ENCODE assay signal across 1 cellular context in the genomic region with DNA sequence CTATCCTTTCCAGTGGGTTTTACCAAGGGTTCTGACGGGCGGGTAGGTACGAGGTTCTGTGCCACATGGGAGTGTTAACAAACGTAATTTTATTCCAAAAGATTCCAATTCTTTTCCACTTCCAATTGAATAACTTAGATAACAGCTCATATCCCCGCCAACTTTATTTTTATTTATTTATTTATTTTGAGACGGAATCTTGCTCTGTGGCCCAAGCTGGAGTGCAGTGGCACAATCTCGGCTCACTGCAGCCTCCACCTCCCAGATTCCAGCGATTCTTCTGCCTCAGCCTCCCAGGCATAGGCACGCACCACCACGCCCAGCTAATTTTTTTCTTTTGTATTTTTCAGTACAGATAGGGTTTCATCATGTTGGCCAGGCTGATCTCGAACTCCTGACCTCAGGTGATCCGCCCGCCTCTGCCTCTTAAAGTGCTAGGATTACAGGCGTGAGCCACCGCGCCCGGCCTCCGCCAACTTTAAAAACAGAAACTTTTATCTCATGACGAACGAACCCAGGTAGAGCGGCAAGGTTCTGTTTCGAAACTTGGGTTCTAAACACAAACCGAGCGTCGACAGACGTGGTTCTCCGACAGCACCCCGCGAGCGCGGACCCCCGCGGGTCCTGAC.
TF ChIP-seq lines count a peak whose summit lies in the region.

No MANE protein-coding gene starts in this region.

TF ChIP-seq in HEK293, 187 proteins besides CTCF, POLR2A, EP300 and RAD21 (continued from another document and continues in another):
- TF ChIP-seq, protein P1, sequence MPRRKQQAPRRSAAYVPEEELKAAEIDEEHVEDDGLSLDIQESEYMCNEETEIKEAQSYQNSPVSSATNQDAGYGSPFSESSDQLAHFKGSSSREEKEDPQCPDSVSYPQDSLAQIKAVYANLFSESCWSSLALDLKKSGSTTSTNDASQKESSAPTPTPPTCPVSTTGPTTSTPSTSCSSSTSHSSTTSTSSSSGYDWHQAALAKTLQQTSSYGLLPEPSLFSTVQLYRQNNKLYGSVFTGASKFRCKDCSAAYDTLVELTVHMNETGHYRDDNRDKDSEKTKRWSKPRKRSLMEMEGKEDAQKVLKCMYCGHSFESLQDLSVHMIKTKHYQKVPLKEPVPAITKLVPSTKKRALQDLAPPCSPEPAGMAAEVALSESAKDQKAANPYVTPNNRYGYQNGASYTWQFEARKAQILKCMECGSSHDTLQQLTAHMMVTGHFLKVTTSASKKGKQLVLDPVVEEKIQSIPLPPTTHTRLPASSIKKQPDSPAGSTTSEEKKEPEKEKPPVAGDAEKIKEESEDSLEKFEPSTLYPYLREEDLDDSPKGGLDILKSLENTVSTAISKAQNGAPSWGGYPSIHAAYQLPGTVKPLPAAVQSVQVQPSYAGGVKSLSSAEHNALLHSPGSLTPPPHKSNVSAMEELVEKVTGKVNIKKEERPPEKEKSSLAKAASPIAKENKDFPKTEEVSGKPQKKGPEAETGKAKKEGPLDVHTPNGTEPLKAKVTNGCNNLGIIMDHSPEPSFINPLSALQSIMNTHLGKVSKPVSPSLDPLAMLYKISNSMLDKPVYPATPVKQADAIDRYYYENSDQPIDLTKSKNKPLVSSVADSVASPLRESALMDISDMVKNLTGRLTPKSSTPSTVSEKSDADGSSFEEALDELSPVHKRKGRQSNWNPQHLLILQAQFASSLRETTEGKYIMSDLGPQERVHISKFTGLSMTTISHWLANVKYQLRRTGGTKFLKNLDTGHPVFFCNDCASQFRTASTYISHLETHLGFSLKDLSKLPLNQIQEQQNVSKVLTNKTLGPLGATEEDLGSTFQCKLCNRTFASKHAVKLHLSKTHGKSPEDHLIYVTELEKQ (tag by site-specific recombination; IDR thresholded peaks at IDR 0.05; ENCODE audit: borderline replicate concordance) = no peak
- TF ChIP-seq ZNF48 (tag by site-specific recombination; IDR thresholded peaks at IDR 0.05) = no peak
- TF ChIP-seq ZNF701 (tag by site-specific recombination; IDR thresholded peaks at IDR 0.05) = no peak
- no peak for TF ChIP-seq GLI4 (tag by site-specific recombination; IDR thresholded peaks at IDR 0.05)
- TF ChIP-seq ZFP3 (tag by site-specific recombination; IDR thresholded peaks at IDR 0.05; ENCODE audit: low read depth) = no peak
- no peak for TF ChIP-seq ZNF292 (tag by site-specific recombination; IDR thresholded peaks at IDR 0.05; ENCODE audit: borderline replicate concordance, low read depth)
- no peak for TF ChIP-seq ZNF843 (tag by site-specific recombination; IDR thresholded peaks at IDR 0.05)
- TF ChIP-seq ZFHX2 (tag by site-specific recombination; conservative IDR thresholded peaks at IDR 0.05) = peak; percentile 72
- no peak for TF ChIP-seq ZNF585B (tag by site-specific recombination; IDR thresholded peaks at IDR 0.05)
- TF ChIP-seq, protein P2, sequence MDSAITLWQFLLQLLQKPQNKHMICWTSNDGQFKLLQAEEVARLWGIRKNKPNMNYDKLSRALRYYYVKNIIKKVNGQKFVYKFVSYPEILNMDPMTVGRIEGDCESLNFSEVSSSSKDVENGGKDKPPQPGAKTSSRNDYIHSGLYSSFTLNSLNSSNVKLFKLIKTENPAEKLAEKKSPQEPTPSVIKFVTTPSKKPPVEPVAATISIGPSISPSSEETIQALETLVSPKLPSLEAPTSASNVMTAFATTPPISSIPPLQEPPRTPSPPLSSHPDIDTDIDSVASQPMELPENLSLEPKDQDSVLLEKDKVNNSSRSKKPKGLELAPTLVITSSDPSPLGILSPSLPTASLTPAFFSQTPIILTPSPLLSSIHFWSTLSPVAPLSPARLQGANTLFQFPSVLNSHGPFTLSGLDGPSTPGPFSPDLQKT (IDR thresholded peaks at IDR 0.05; ENCODE audit: borderline replicate concordance, low read depth, low read length) = no peak
- peak; percentile 64 for TF ChIP-seq EGR2 (tag by site-specific recombination; IDR thresholded peaks at IDR 0.05; ENCODE audit: low read depth)
- TF ChIP-seq ZNF707 (tag by site-specific recombination; IDR thresholded peaks at IDR 0.05) = no peak
- TF ChIP-seq, protein P3, sequence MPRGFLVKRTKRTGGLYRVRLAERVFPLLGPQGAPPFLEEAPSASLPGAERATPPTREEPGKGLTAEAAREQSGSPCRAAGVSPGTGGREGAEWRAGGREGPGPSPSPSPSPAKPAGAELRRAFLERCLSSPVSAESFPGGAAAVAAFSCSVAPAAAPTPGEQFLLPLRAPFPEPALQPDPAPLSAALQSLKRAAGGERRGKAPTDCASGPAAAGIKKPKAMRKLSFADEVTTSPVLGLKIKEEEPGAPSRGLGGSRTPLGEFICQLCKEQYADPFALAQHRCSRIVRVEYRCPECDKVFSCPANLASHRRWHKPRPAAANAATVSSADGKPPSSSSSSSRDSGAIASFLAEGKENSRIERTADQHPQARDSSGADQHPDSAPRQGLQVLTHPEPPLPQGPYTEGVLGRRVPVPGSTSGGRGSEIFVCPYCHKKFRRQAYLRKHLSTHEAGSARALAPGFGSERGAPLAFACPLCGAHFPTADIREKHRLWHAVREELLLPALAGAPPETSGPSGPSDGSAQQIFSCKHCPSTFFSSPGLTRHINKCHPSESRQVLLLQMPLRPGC (tag by site-specific recombination; IDR thresholded peaks at IDR 0.05) = no peak
- no peak for TF ChIP-seq ZNF544 (tag by site-specific recombination; IDR thresholded peaks at IDR 0.05)
- TF ChIP-seq ZNF132 (tag by site-specific recombination; IDR thresholded peaks at IDR 0.05; ENCODE audit: borderline replicate concordance) = no peak
- no peak for TF ChIP-seq SCRT1 (tag by site-specific recombination; IDR thresholded peaks at IDR 0.05; ENCODE audit: borderline replicate concordance)
- TF ChIP-seq ZNF311 (tag by site-specific recombination; IDR thresholded peaks at IDR 0.05; ENCODE audit: borderline replicate concordance) = no peak
- TF ChIP-seq, protein P4, sequence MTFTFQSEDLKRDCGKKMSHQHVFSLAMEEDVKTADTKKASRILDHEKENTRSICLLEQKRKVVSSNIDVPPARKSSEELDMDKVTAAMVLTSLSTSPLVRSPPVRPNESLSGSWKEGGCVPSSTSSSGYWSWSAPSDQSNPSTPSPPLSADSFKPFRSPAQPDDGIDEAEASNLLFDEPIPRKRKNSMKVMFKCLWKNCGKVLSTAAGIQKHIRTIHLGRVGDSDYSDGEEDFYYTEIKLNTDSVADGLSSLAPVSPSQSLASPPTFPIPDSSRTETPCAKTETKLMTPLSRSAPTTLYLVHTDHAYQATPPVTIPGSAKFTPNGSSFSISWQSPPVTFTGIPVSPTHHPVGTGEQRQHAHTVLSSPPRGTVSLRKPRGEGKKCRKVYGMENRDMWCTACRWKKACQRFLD (tag by site-specific recombination; IDR thresholded peaks at IDR 0.05) = no peak
- TF ChIP-seq ZNF416 (tag by site-specific recombination; IDR thresholded peaks at IDR 0.05) = no peak
- TF ChIP-seq ZNF626 (tag by site-specific recombination; IDR thresholded peaks at IDR 0.05) = no peak
- TF ChIP-seq ZSCAN16 (tag by site-specific recombination; IDR thresholded peaks at IDR 0.05) = no peak
- TF ChIP-seq ZNF155 (tag by site-specific recombination; IDR thresholded peaks at IDR 0.05) = no peak
- no peak for TF ChIP-seq ZNF133 (tag by site-specific recombination; IDR thresholded peaks at IDR 0.05)
- no peak for TF ChIP-seq SP3 (tag by site-specific recombination; IDR thresholded peaks at IDR 0.05)
- TF ChIP-seq ZNF23 (tag by site-specific recombination; IDR thresholded peaks at IDR 0.05; ENCODE audit: borderline replicate concordance) = no peak
- no peak for TF ChIP-seq ZNF777 (tag by site-specific recombination; IDR thresholded peaks at IDR 0.05; ENCODE audit: borderline replicate concordance)
- TF ChIP-seq ZNF404 (tag by site-specific recombination; IDR thresholded peaks at IDR 0.05) = no peak
- no peak for TF ChIP-seq ZNF140 (tag by site-specific recombination; IDR thresholded peaks at IDR 0.05)
- no peak for TF ChIP-seq ZNF16 (tag by site-specific recombination; IDR thresholded peaks at IDR 0.05; ENCODE audit: low read depth)
- no peak for TF ChIP-seq ZNF747 (tag by site-specific recombination; IDR thresholded peaks at IDR 0.05)
- TF ChIP-seq, protein P5, sequence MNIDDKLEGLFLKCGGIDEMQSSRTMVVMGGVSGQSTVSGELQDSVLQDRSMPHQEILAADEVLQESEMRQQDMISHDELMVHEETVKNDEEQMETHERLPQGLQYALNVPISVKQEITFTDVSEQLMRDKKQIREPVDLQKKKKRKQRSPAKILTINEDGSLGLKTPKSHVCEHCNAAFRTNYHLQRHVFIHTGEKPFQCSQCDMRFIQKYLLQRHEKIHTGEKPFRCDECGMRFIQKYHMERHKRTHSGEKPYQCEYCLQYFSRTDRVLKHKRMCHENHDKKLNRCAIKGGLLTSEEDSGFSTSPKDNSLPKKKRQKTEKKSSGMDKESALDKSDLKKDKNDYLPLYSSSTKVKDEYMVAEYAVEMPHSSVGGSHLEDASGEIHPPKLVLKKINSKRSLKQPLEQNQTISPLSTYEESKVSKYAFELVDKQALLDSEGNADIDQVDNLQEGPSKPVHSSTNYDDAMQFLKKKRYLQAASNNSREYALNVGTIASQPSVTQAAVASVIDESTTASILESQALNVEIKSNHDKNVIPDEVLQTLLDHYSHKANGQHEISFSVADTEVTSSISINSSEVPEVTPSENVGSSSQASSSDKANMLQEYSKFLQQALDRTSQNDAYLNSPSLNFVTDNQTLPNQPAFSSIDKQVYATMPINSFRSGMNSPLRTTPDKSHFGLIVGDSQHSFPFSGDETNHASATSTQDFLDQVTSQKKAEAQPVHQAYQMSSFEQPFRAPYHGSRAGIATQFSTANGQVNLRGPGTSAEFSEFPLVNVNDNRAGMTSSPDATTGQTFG (tag by site-specific recombination; IDR thresholded peaks at IDR 0.05; ENCODE audit: borderline replicate concordance) = no peak
- TF ChIP-seq, protein P6, sequence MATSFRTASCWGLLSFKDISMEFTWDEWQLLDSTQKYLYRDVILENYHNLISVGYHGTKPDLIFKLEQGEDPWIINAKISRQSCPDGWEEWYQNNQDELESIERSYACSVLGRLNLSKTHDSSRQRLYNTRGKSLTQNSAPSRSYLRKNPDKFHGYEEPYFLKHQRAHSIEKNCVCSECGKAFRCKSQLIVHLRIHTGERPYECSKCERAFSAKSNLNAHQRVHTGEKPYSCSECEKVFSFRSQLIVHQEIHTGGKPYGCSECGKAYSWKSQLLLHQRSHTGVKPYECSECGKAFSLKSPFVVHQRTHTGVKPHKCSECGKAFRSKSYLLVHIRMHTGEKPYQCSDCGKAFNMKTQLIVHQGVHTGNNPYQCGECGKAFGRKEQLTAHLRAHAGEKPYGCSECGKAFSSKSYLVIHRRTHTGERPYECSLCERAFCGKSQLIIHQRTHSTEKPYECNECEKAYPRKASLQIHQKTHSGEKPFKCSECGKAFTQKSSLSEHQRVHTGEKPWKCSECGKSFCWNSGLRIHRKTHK (tag by site-specific recombination; IDR thresholded peaks at IDR 0.05) = no peak
- TF ChIP-seq HOXA7 (CRISPR knock-in tag; IDR thresholded peaks at IDR 0.05; ENCODE audit: borderline replicate concordance) = no peak
- no peak for TF ChIP-seq ZNF354C (tag by site-specific recombination; IDR thresholded peaks at IDR 0.05; ENCODE audit: borderline replicate concordance, low read depth)
- TF ChIP-seq ZNF24 (tag by site-specific recombination; IDR thresholded peaks at IDR 0.05) = no peak
- TF ChIP-seq ZNF423 (tag by site-specific recombination; IDR thresholded peaks at IDR 0.05) = no peak
- peak; percentile 9; the same call in 1 of the 2 replicates for TF ChIP-seq MYNN (tag by site-specific recombination; IDR thresholded peaks at IDR 0.05; ENCODE audit: borderline replicate concordance)
- no peak for TF ChIP-seq ZNF785 (tag by site-specific recombination; IDR thresholded peaks at IDR 0.05)
- TF ChIP-seq ZNF670 (tag by site-specific recombination; IDR thresholded peaks at IDR 0.05; ENCODE audit: low read depth) = no peak
- no peak for TF ChIP-seq GLI2 (tag by site-specific recombination; IDR thresholded peaks at IDR 0.05; ENCODE audit: borderline replicate concordance, low read depth)
- TF ChIP-seq ZNF248 (tag by site-specific recombination; IDR thresholded peaks at IDR 0.05) = no peak
- TF ChIP-seq, protein P7, sequence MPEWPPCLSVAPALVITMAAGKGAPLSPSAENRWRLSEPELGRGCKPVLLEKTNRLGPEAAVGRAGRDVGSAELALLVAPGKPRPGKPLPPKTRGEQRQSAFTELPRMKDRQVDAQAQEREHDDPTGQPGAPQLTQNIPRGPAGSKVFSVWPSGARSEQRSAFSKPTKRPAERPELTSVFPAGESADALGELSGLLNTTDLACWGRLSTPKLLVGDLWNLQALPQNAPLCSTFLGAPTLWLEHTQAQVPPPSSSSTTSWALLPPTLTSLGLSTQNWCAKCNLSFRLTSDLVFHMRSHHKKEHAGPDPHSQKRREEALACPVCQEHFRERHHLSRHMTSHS (tag by site-specific recombination; IDR thresholded peaks at IDR 0.05) = no peak
- TF ChIP-seq ZNF596 (tag by site-specific recombination; IDR thresholded peaks at IDR 0.05) = no peak
- no peak for TF ChIP-seq ZSCAN23 (tag by site-specific recombination; IDR thresholded peaks at IDR 0.05)
- no peak for TF ChIP-seq ZBTB20 (tag by site-specific recombination; IDR thresholded peaks at IDR 0.05)
- no peak for TF ChIP-seq ZNF571 (tag by site-specific recombination; IDR thresholded peaks at IDR 0.05)
- TF ChIP-seq ZNF223 (tag by site-specific recombination; IDR thresholded peaks at IDR 0.05) = 0 out of 2 replicates have a peak, but pooled peaks have one; percentile 18
- TF ChIP-seq ZNF335 (tag by site-specific recombination; conservative IDR thresholded peaks at IDR 0.05) = no peak; the same call in 1 of the 2 replicates
- no peak for TF ChIP-seq ZNF549 (tag by site-specific recombination; IDR thresholded peaks at IDR 0.05)
- TF ChIP-seq KLF16 (tag by site-specific recombination; IDR thresholded peaks at IDR 0.05) = no peak
- TF ChIP-seq ZNF529 (tag by site-specific recombination; IDR thresholded peaks at IDR 0.05; ENCODE audit: insufficient replicate concordance) = no peak
- no peak for TF ChIP-seq ZIC2 (tag by site-specific recombination; IDR thresholded peaks at IDR 0.05)
- no peak for TF ChIP-seq RBAK (tag by site-specific recombination; IDR thresholded peaks at IDR 0.05)
- TF ChIP-seq, protein P8, sequence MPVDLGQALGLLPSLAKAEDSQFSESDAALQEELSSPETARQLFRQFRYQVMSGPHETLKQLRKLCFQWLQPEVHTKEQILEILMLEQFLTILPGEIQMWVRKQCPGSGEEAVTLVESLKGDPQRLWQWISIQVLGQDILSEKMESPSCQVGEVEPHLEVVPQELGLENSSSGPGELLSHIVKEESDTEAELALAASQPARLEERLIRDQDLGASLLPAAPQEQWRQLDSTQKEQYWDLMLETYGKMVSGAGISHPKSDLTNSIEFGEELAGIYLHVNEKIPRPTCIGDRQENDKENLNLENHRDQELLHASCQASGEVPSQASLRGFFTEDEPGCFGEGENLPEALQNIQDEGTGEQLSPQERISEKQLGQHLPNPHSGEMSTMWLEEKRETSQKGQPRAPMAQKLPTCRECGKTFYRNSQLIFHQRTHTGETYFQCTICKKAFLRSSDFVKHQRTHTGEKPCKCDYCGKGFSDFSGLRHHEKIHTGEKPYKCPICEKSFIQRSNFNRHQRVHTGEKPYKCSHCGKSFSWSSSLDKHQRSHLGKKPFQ (tag by site-specific recombination; IDR thresholded peaks at IDR 0.05) = no peak
